Comparison of ENCODE assay signal across 8 cellular contexts in genomic region chr10:31927597-31928530, GRCh38. TPM values are rescaled to one million over a fixed set of nuclear protein-coding genes. Genes with fewer than 3 reads are reported as not detected.
A peak's percentile ranks its signal among the peaks of the same experiment; 100 is the strongest.
DNase-seq lines count a peak whose midpoint lies in the region; ATAC-seq and TF ChIP-seq lines count a peak whose summit lies in the region.

No MANE protein-coding gene starts in this region.

- peak overlapping the region; percentile 87 for H3K4me2 ChIP-seq in hepatocyte

- TF ChIP-seq CTCF in GM06990 (IDR thresholded peaks at IDR 0.05; ENCODE audit: insufficient read depth, low read length, poor library complexity, severe bottlenecking) (peak; percentile 17), hepatocyte (IDR thresholded peaks at IDR 0.05; ENCODE audit: poor library complexity) (peak; percentile 38)

- peak overlapping the region; percentile 27 for H2AFZ ChIP-seq in hepatocyte

- DNase-seq in GM06990 (ENCODE audit: extremely low read depth, insufficient read length) (peak; percentile 70), H4 (ENCODE audit: low spot score) (peak; percentile 35), LHCN-M2 (ENCODE audit: low read depth) (peak; percentile 56), T-helper 2 cell (peak; percentile 18 to 83 (median 46)), astrocyte of the hippocampus (ENCODE audit: low read depth, low spot score) (peak; percentile 72), hepatocyte (ENCODE audit: low spot score) (peak; percentile 71), putamen (ENCODE audit: low spot score) (peak; percentile 40)

- peak overlapping the region; percentile 99 for H3K27ac ChIP-seq in hepatocyte

- ATAC-seq in HG03469 (IDR thresholded peaks at IDR 0.05; ENCODE audit: unreplicated experiment), result no peak

- peaks cover 60% of the 10 kb centered on the region for H3K79me2 ChIP-seq in hepatocyte

- H3K4me1 ChIP-seq in hepatocyte (ENCODE audit: insufficient read depth), result peaks cover 20% of the 10 kb centered on the region

- peaks cover 46% of the 10 kb centered on the region for H4K20me1 ChIP-seq in hepatocyte (ENCODE audit: insufficient read depth, poor library complexity, severe bottlenecking)

- WGBS in hepatocyte (ENCODE audit: low lambda C conversion rate, missing lambda C conversion rate), result 2% methylated on average over 24 of the region's 64 CpGs

- H3K9me3 ChIP-seq in hepatocyte (ENCODE audit: low read depth), result no peaks in the 10 kb centered on the region

- H3K36me3 ChIP-seq in GM06990 (ENCODE audit: control insufficient read depth, insufficient read depth, low read length), result no peaks in the 10 kb centered on the region
- no peaks in the 10 kb centered on the region for H3K36me3 ChIP-seq in hepatocyte (replicated peaks; ENCODE audit: insufficient read depth, low read depth)

- H3K4me3 ChIP-seq in GM06990 (replicated peaks; ENCODE audit: low read depth, low read length) (peak overlapping the region; percentile 89), hepatocyte (peak overlapping the region; percentile 48)

- H3K9me2 ChIP-seq in hepatocyte (replicated peaks; ENCODE audit: insufficient read depth), result no peaks in the 10 kb centered on the region

- H3K27me3 ChIP-seq in GM06990 (replicated peaks; ENCODE audit: control insufficient read depth, insufficient read depth, low read length) (no peaks in the 10 kb centered on the region), hepatocyte (no peaks in the 10 kb centered on the region)

RNA-seq across cellular contexts. Expression of gene ARHGAP12, which starts 0.8 kb away (rescaled TPM):
- 18.6 and 18.7 TPM in 2 replicates for total RNA-seq in H4 (2014; rRNA removed; shearing (Covaris generic))
- total RNA-seq in LHCN-M2 (2014; rRNA removed) (43.5 and 49.8 TPM in 2 replicates), hepatocyte (55.6 and 56.8 TPM in 2 replicates)
- 7.7 TPM for polyA plus RNA-seq in LHCN-M2 (2012)
- polyA plus RNA-seq in hepatocyte, result 14.9 and 16.4 TPM in 2 replicates
